In the genomic region with DNA sequence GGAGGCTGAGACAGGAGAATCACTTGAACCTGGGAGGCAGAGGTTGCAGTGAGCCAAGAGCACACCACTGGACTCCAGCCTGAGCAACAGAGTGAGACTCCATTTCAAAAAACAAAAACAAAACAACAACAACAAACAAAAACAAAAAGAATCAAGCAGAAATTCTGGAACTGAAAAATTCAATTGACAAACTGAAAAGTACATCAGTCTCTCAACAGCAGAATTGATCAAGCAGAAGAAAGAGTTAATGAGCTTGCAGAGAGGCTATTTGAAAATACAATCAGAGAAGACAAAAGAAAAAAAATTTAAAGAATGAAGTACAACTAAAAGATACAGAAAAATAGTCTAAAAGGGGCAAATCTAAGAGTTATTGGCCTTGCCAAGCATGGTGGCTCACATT, we compare ENCODE assay signal across 7 cellular contexts. TPM values are rescaled to one million over a fixed set of nuclear protein-coding genes. Genes with fewer than 3 reads are reported as not detected.
"Had no signal": no experiment of that assay in that cellular context is flagged by ENCODE, and none has a peak within 500 bp of the region (broad histone marks: within the 10 kb centered on the region; RNA-seq: fewer than 3 reads in every experiment).

No MANE protein-coding gene starts in this region.

- FAIRE-seq: HTR-8/SVneo had no signal

- H3K27ac ChIP-seq: HL-60, KMS-11 had no signal

- DNase-seq: IMR-90, KBM-7, KG1 had no signal

- H3K9ac ChIP-seq: KMS-11 had no signal

- H3K4me2 ChIP-seq: KMS-11 had no signal

RNA-seq across cellular contexts. Expression of gene EFHB, which starts 22.6 kb away (rescaled TPM):
- total RNA-seq: HT-29 had no signal
